In the genomic region with DNA sequence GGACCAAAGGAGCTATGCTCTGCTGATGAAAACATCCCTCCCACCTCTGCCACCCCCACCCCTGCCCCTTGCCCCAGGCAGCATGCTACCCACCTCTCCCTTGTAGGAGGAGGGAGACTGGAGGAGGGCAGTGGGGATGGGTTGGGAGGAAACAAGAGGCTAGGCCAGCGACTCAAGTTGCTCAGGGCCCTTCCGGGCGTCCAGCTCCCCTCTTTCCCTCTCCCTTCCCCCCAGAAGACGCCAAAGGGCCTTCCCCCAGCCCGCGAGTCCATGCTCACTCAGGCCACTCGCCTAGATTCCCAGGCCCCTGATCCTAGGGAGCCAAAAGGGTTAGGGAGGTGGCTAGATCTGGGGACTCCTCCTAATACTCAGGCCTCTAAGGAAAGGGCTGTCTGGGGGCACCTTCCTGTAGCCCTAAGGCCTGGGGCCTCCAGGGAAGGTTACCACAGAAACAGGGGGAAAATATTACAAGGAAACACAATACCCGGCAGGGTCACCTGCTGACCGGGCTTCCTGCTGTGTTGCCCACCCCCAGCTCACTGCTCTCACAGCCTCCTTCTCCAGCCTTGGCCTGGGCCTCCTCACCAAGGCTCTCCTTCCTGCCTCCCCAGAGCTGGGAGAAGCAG, we compare ENCODE assay signal across 8 cellular contexts. TPM values are rescaled to one million over a fixed set of nuclear protein-coding genes. Genes with fewer than 3 reads are reported as not detected.
A peak's percentile ranks its signal among the peaks of the same experiment; 100 is the strongest.
DNase-seq lines count a peak whose midpoint lies in the region; ATAC-seq and TF ChIP-seq lines count a peak whose summit lies in the region.

No MANE protein-coding gene starts in this region.

- intact Hi-C loops in Caco-2 (cut with micrococcal nuclease; ENCODE audit: unreplicated experiment): no loop called here

- H3K4me3 ChIP-seq in Caco-2 (ENCODE audit: low read depth, low read length) (no peak overlapping the region), fibroblast of pulmonary artery (replicated peaks; ENCODE audit: low read depth, low read length) (peak overlapping the region; percentile 92)

- no peaks in the 10 kb centered on the region for H3K9me3 ChIP-seq in Caco-2
- no peaks in the 10 kb centered on the region for H3K9me3 ChIP-seq in T-helper 17 cell (ENCODE audit: control insufficient read depth, low read length, poor library complexity, severe bottlenecking)

- H3K27me3 ChIP-seq in Caco-2 (replicated peaks; ENCODE audit: control insufficient read depth, insufficient read depth, low read length): no peaks in the 10 kb centered on the region

- peaks cover 12% of the 10 kb centered on the region for H3K36me3 Mint-ChIP-seq in Caco-2 (ENCODE audit: insufficient read depth, unreplicated experiment)
- H3K36me3 Mint-ChIP-seq in T-helper 17 cell (ENCODE audit: low read depth): no peaks in the 10 kb centered on the region

- no peaks in the 10 kb centered on the region for H3K36me3 ChIP-seq in Caco-2 (ENCODE audit: control insufficient read depth, insufficient read depth, low read length)

- CTCF ChIA-PET in Caco-2 (lab: Charles Lee): interaction anchor here (0.6 to 7.8 kb wide), 5 partner anchors 15 to 1548 kb away, joined by 3 to 113 read pairs (median 4); partner anchors contain the start of gene SLC38A1

- H3K9me3 Mint-ChIP-seq in Caco-2 (ENCODE audit: unreplicated experiment): no peaks in the 10 kb centered on the region

- H3K27me3 Mint-ChIP-seq in Caco-2 (ENCODE audit: insufficient read depth, unreplicated experiment) (no peaks in the 10 kb centered on the region), T-helper 17 cell (no peaks in the 10 kb centered on the region)

- H3K4me3 Mint-ChIP-seq in Caco-2 (ENCODE audit: unreplicated experiment) (no peak overlapping the region), T-helper 17 cell (peak overlapping the region; percentile 97)

- POLR2A ChIA-PET in Caco-2 (lab: Charles Lee): no interaction called here

- TF ChIP-seq CTCF in Caco-2 (IDR thresholded peaks at IDR 0.05; ENCODE audit: insufficient read depth in 1 of 2, low read depth in 1 of 2, low read length in 1 of 2, severe bottlenecking in 1 of 2, unreplicated experiment in 1 of 2): no peak
- no peak for TF ChIP-seq CTCF in fibroblast of pulmonary artery (IDR thresholded peaks at IDR 0.05; ENCODE audit: low read length, missing control alignments)

- no peak for ATAC-seq in T-helper 17 cell
- ATAC-seq in GM19455 (IDR thresholded peaks at IDR 0.05; ENCODE audit: unreplicated experiment): no peak
- no peak for ATAC-seq in GM21447 (IDR thresholded peaks at IDR 0.05; ENCODE audit: unreplicated experiment)

- peaks cover 36% of the 10 kb centered on the region for H3K4me1 ChIP-seq in Caco-2

- DNase-seq in Caco-2 (no peak), T-helper 17 cell (no peak), fibroblast of pulmonary artery (ENCODE audit: low read depth) (peak; percentile 39), pulmonary artery endothelial cell (ENCODE audit: low read depth, low spot score) (peak; percentile 78), iPS-NIHi7 (ENCODE audit: extremely low spot score) (no peak)
- DNase-seq in stimulated activated CD4-positive, alpha-beta T cell treated with anti-CD3 and anti-CD28 coated beads, Interleukin-2, amount 100 ng/mL, for 48 hours: no peak

- no TSS peak for BruUV-seq in Caco-2 (replicated peaks; lab: Mats Ljungman, UMichigan)

- peaks cover 27% of the 10 kb centered on the region for H3K4me1 Mint-ChIP-seq in Caco-2 (ENCODE audit: low read depth, unreplicated experiment)
- peaks cover 69% of the 10 kb centered on the region for H3K4me1 Mint-ChIP-seq in T-helper 17 cell

- H3K27ac Mint-ChIP-seq in Caco-2 (ENCODE audit: unreplicated experiment) (peak overlapping the region; percentile 21), T-helper 17 cell (peak overlapping the region; percentile 100)

RNA-seq across cellular contexts. Expression of gene HDAC7, which starts 2.9 kb away (rescaled TPM):
- total RNA-seq in Caco-2 (2022) (71.2 and 71.9 TPM in 2 replicates), T-helper 17 cell (100 to 1,000 TPM; 129 to 151 TPM), pulmonary artery endothelial cell (50.0 and 50.4 TPM in 2 replicates)

RNA-seq across cellular contexts. Expression of gene SLC48A1, which starts 43.7 kb away (rescaled TPM):
- total RNA-seq in Caco-2 (2022) (34.3 and 37.5 TPM in 2 replicates), T-helper 17 cell (1 to 10 TPM; 5.9 to 6.9 TPM), pulmonary artery endothelial cell (12.9 and 19.8 TPM in 2 replicates)

RNA-seq across cellular contexts. Expression of gene RAPGEF3, which starts 58.1 kb away (rescaled TPM):
- total RNA-seq in Caco-2 (2022): 1.2 and 2.3 TPM in 2 replicates
- under 1 TPM; 0.27 to 0.55 TPM for total RNA-seq in T-helper 17 cell
- total RNA-seq in pulmonary artery endothelial cell: 17.0 and 35.8 TPM in 2 replicates

Comparison
In these comparisons a context has a peak if more than half of its experiments do, and no peak if none do; other contexts are left out.
1. DNase-seq: peak in fibroblast of pulmonary artery (single experiment) and pulmonary artery endothelial cell (single experiment); none in Caco-2 (0 of 2), T-helper 17 cell (0 of 3), stimulated activated CD4-positive, alpha-beta T cell treated with anti-CD3 and anti-CD28 coated beads, Interleukin-2, amount 100 ng/mL, for 48 hours (0 of 2) and iPS-NIHi7 (single experiment).